8 cellular contexts compared by ENCODE assay signal in genomic region chr15:72474912-72475601, GRCh38. TPM values are rescaled to one million over a fixed set of nuclear protein-coding genes. Genes with fewer than 3 reads are reported as not detected.
DNase-seq lines count a peak whose midpoint lies in the region; ATAC-seq and TF ChIP-seq lines count a peak whose summit lies in the region.

No MANE protein-coding gene starts in this region.

- peaks cover 47% of the 10 kb centered on the region for H3K79me2 ChIP-seq in OCI-LY1 (ENCODE audit: insufficient read depth, low read length)

- H3K36me3 ChIP-seq in OCI-LY1 (ENCODE audit: insufficient read depth, low read length): peaks cover 37% of the 10 kb centered on the region
- H3K36me3 ChIP-seq in mucosa of rectum (ENCODE audit: control insufficient read depth in 2 of 2, insufficient read depth in 2 of 2, low read length in 2 of 2): peaks cover 3% of the 10 kb centered on the region in 2 donors

- peak overlapping the region; percentile 94 to 98 for H3K4me3 Mint-ChIP-seq in CD14-positive monocyte

- peak overlapping the region; percentile 79 for H3K4me2 ChIP-seq in OCI-LY1 (ENCODE audit: low read length)

- H3K4me3 ChIP-seq in HL-60 (replicated peaks; ENCODE audit: insufficient read depth, low read length) (peak overlapping the region; percentile 85), OCI-LY1 (ENCODE audit: low read depth, low read length, poor library complexity, severe bottlenecking) (peak overlapping the region; percentile 80), epithelial cell of proximal tubule (ENCODE audit: low read depth, low read length) (peak overlapping the region; percentile 84), mucosa of rectum (ENCODE audit: low read length in 2 of 2) (peak overlapping the region; percentile 85 to 95)

- H3K9me2 ChIP-seq in OCI-LY1 (ENCODE audit: low read depth, low read length): no peaks in the 10 kb centered on the region

- H3K9ac ChIP-seq in OCI-LY1 (ENCODE audit: low read length) (peak overlapping the region; percentile 92), mucosa of rectum (ENCODE audit: low read depth in 1 of 2, low read length in 2 of 2) (peak overlapping the region; percentile 88 to 100)

- H3K27ac Mint-ChIP-seq in CD14-positive monocyte: peak overlapping the region; percentile 96 to 99 (median 99)

- peaks cover 28% of the 10 kb centered on the region for H3K4me1 ChIP-seq in OCI-LY1 (ENCODE audit: insufficient read depth, low read length, severe bottlenecking)
- H3K4me1 ChIP-seq in mucosa of rectum (ENCODE audit: control insufficient read depth in 2 of 2, insufficient read depth in 2 of 2, low read length in 2 of 2): peaks cover 14 to 23% of the 10 kb centered on the region in 2 donors

- no peaks in the 10 kb centered on the region for H3F3A ChIP-seq in OCI-LY1 (ENCODE audit: insufficient read depth, low read length)

- peak; percentile 42 for ATAC-seq in GM19452 (IDR thresholded peaks at IDR 0.05; ENCODE audit: unreplicated experiment)

- no peak for TF ChIP-seq CTCF in CD14-positive monocyte (IDR thresholded peaks at IDR 0.05)
- no peak for TF ChIP-seq CTCF in HL-60 (IDR thresholded peaks at IDR 0.05; ENCODE audit: insufficient read depth, low read length)
- TF ChIP-seq CTCF in OCI-LY1 (IDR thresholded peaks at IDR 0.05; ENCODE audit: low read length): no peak
- no peak for TF ChIP-seq CTCF in epithelial cell of proximal tubule (conservative IDR thresholded peaks at IDR 0.05; ENCODE audit: low read depth, low read length)

- H3K4me1 Mint-ChIP-seq in CD14-positive monocyte: peaks cover 31% of the 10 kb centered on the region

- peaks cover 23 to 39% of the 10 kb centered on the region in 2 donors for H3K36me3 Mint-ChIP-seq in CD14-positive monocyte

- H3K9me3 Mint-ChIP-seq in CD14-positive monocyte: peaks cover 0 to 8% (median 5%) of the 10 kb centered on the region in 7 donors

- peaks cover 0 to 1% (median 0%) of the 10 kb centered on the region in 3 donors for H3K27me3 Mint-ChIP-seq in CD14-positive monocyte (ENCODE audit: low read depth in 3 of 3)

- H3K27ac ChIP-seq in HL-60 (replicated peaks): peak overlapping the region; percentile 98
- H3K27ac ChIP-seq in OCI-LY1 (ENCODE audit: low read depth, low read length, poor library complexity, severe bottlenecking): peak overlapping the region; percentile 93
- peak overlapping the region; percentile 100 for H3K27ac ChIP-seq in mucosa of rectum (ENCODE audit: low read depth in 2 of 2, low read length in 2 of 2)

- DNase-seq in CD14-positive monocyte (ENCODE audit: low spot score) (peak; percentile 76), HL-60 (ENCODE audit: low read depth in 1 of 2, low spot score in 1 of 2) (peak; percentile 73 to 92), activated T-cell treated with anti-CD3 and anti-CD28 coated beads for 24 hours (ENCODE audit: low read depth) (peak; percentile 66), epithelial cell of proximal tubule (ENCODE audit: low read depth) (peak; percentile 52)
- peak; percentile 81 for DNase-seq in stimulated activated CD8-positive, alpha-beta memory T cell treated with anti-CD3 and anti-CD28 coated beads, Interleukin-4, amount 100 ng/mL, for 48 hours

- H3K9me3 ChIP-seq in OCI-LY1 (ENCODE audit: low read length): no peaks in the 10 kb centered on the region
- no peaks in the 10 kb centered on the region for H3K9me3 ChIP-seq in mucosa of rectum (ENCODE audit: control insufficient read depth in 2 of 2, low read length in 2 of 2)

- H4K20me1 ChIP-seq in OCI-LY1 (ENCODE audit: insufficient read depth, low read length): no peaks in the 10 kb centered on the region

- H2AFZ ChIP-seq in OCI-LY1 (ENCODE audit: low read length): no peak overlapping the region

- no peaks in the 10 kb centered on the region for H3K27me3 ChIP-seq in HL-60 (ENCODE audit: insufficient read depth, poor library complexity, severe bottlenecking)
- H3K27me3 ChIP-seq in OCI-LY1 (ENCODE audit: insufficient read depth, low read length): no peaks in the 10 kb centered on the region
- H3K27me3 ChIP-seq in mucosa of rectum (ENCODE audit: control insufficient read depth in 2 of 2, insufficient read depth in 2 of 2, low read length in 2 of 2): no peaks in the 10 kb centered on the region

- intact Hi-C loops in CD14-positive monocyte (cut with micrococcal nuclease): loop anchor here (5.0 to 10.0 kb wide), 6 partner anchors 90 to 310 kb away; partner anchors contain the start of genes ADPGK (in 2 of the 2), CELF6 (in 1 of the 2), GRAMD2A (in 1 of the 2) and HEXA (in 1 of the 2)

RNA-seq across cellular contexts. Expression of gene ARIH1, which starts 0.9 kb away (rescaled TPM):
- 10 to 100 TPM; 13.5 to 14.4 TPM for polyA plus RNA-seq in CD14-positive monocyte
- total RNA-seq in epithelial cell of proximal tubule: 21.9 and 29.3 TPM in 2 replicates

Comparison
In these comparisons a context has a peak if more than half of its experiments do, and no peak if none do; other contexts are left out.
1. Peak in every context shown above with its lines: DNase-seq, ATAC-seq, H3K4me3 ChIP-seq and H3K27ac ChIP-seq.